ENCODE assay signal across 18 cellular contexts in the genomic region with DNA sequence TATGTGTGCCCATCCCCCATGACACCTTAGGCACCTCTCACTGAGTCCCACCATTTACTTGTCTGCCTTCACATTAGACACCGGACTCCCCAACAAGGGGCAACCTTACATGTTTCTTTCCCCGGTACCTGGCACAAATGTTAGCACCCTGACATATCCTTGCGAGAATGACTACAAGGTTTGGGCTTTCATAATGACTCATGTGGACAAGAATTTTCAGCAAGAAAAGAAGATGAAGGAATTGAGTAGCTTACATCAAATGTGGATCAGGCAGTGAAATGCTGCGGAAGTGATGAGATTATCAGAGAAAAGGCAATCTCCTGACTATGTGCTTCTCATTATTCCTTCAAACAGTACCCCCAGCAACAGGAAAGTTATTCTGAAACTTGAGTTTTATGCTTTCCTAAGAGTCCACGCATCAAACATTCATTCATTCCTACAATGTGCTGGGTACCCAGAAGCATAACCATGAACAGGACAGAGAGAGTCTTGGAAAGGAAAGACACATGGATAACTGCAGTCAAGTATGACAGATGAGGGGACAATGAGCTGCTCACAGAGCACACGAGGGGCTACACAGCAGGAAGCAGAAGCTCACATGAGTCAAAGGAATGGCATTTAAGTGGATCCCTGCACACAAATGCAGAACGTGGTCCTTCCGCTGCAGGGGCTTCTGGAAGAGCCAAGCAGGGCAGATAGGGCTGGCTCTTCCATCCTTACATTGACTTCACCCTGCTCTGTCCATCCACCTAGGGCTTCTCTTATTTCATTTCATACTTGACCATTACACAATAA.
DNase-seq lines count a peak whose midpoint lies in the region; ATAC-seq and TF ChIP-seq lines count a peak whose summit lies in the region.
"Had no signal": no experiment of that assay in that cellular context is flagged by ENCODE, and none has a peak within 500 bp of the region (broad histone marks: within the 10 kb centered on the region; RNA-seq: fewer than 3 reads in every experiment).

No MANE protein-coding gene starts in this region.

- ATAC-seq in GM18511 (IDR thresholded peaks at IDR 0.05; ENCODE audit: unreplicated experiment) = no peak
- ATAC-seq: activated CD4-positive, alpha-beta T cell treated with anti-CD3 and anti-CD28 coated beads for 36 hours; gastroesophageal sphincter had no signal

- TF ChIP-seq CTCF in astrocyte of the spinal cord (IDR thresholded peaks at IDR 0.05; ENCODE audit: low read depth, low read length) (no peak), mesothelial cell of epicardium (IDR thresholded peaks at IDR 0.05; ENCODE audit: unreplicated experiment) (no peak)

- no peak overlapping the region for H3K27ac Mint-ChIP-seq in mesothelial cell of epicardium
- H3K27ac Mint-ChIP-seq: activated CD4-positive, alpha-beta T cell treated with anti-CD3 and anti-CD28 coated beads for 36 hours had no signal

- no peaks in the 10 kb centered on the region for H3K27me3 Mint-ChIP-seq in mesothelial cell of epicardium (ENCODE audit: low read depth)
- H3K27me3 Mint-ChIP-seq: activated CD4-positive, alpha-beta T cell treated with anti-CD3 and anti-CD28 coated beads for 36 hours; IgD-negative memory B cell; naive B cell had no signal

- H3K4me1 Mint-ChIP-seq in mesothelial cell of epicardium = peaks cover 4% of the 10 kb centered on the region
- H3K4me1 Mint-ChIP-seq: activated CD4-positive, alpha-beta T cell treated with anti-CD3 and anti-CD28 coated beads for 36 hours had no signal

- DNase-seq in HS-27A (ENCODE audit: low read depth) (peak; percentile 3), astrocyte of the spinal cord (ENCODE audit: low read depth, low spot score) (peak; percentile 44), islet precursor cell (peak; percentile 82), DMS79 treated with DMSO at 0.1 percent for 48 hours (lab: John Stamatoyannopoulos, UW) (no peak), GM19240 (ENCODE audit: insufficient read length, low spot score) (no peak), mesothelial cell of epicardium (ENCODE audit: low spot score in 2 of 2, unreplicated experiment in 2 of 2) (no peak)
- DNase-seq: activated CD4-positive, alpha-beta T cell treated with anti-CD3 and anti-CD28 coated beads for 36 hours; activated gamma-delta T cell treated with Interleukin-2 at 50 U/mL for 16 hours; anterior cingulate cortex; colonic mucosa; DMS53; naive B cell; NCI-H2081 treated with DMSO at 0.1 percent for 48 hours; NCI-H524; OCI-M1 had no signal

- peaks cover 4% of the 10 kb centered on the region for H3K9me3 Mint-ChIP-seq in mesothelial cell of epicardium

- no peak overlapping the region for H3K4me3 ChIP-seq in astrocyte of the spinal cord (ENCODE audit: low read depth, low read length)
- H3K4me3 ChIP-seq: colonic mucosa, gastroesophageal sphincter had no signal

- peaks cover 21% of the 10 kb centered on the region for H3K36me3 Mint-ChIP-seq in mesothelial cell of epicardium

- in situ Hi-C loops in astrocyte of the spinal cord (cut with HindIII; ENCODE audit: low sequenced_read_pairs) = no loop called here

- H3K4me3 Mint-ChIP-seq in mesothelial cell of epicardium = no peak overlapping the region
- H3K4me3 Mint-ChIP-seq: activated CD4-positive, alpha-beta T cell treated with anti-CD3 and anti-CD28 coated beads for 36 hours; IgD-negative memory B cell had no signal

Comparison
In these comparisons a context has a peak if more than half of its experiments do, and no peak if none do; other contexts are left out.
1. DNase-seq: peak in HS-27A (single experiment), astrocyte of the spinal cord (single experiment) and islet precursor cell (single experiment); none in DMS79 treated with DMSO at 0.1 percent for 48 hours (single experiment), GM19240 (single experiment) and mesothelial cell of epicardium (0 of 2).